21 cellular contexts compared by ENCODE assay signal in the genomic region with DNA sequence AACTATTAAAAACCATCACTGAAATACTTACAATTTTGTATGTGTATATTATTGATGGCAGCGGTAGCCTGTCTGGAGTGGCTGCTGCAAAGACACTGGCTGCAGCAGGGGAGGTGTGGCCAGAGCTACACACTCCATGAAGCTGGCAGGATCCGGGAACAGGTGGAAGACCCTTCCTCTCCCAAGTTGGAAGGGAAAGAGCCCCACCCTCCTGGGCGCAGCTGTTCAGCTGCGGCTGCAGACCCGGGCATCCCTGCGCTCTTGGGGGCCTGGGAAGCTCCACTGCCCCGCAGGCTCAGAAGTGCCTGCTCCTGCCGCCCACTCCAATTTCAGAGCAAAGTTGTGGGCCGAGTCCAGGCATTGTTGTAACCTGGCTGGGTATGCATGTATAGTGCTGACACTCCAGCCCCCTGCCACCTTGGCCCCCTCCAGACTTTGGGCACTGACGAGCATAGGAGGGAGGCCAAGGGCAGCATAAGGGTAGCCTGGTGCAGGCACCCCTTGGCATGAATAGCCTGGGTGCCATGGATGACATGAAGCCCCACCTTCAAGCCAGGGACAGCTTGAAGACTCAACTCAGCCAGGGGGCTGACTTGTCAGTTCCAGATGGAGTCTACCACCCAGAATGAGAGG.
DNase-seq lines count a peak whose midpoint lies in the region; ATAC-seq, FAIRE-seq and TF ChIP-seq lines count a peak whose summit lies in the region.
"Had no signal": no experiment of that assay in that cellular context is flagged by ENCODE, and none has a peak within 500 bp of the region (broad histone marks: within the 10 kb centered on the region; RNA-seq: fewer than 3 reads in every experiment).

No MANE protein-coding gene starts in this region.

- intact Hi-C loops in K562 (cut with micrococcal nuclease): no loop called here
- intact Hi-C loops in aorta (cut with DNase I): no loop called here

- no peaks in the 10 kb centered on the region for H3K9me1 ChIP-seq in K562 (ENCODE audit: control insufficient read depth, insufficient read depth, low read length)

- H4K91ac ChIP-seq in neuronal stem cell (ENCODE audit: low read depth, low read length, poor library complexity): no peak overlapping the region

- H3K4me3 ChIP-seq in K562 (no peak overlapping the region), neuronal stem cell (ENCODE audit: low read length in 2 of 2) (no peak overlapping the region), aorta (ENCODE audit: low read length in 2 of 2) (no peak overlapping the region)
- H3K4me3 ChIP-seq: A549 had no signal

- H4K20me1 ChIP-seq in K562 (replicated peaks; ENCODE audit: control insufficient read depth, insufficient read depth, low read length): no peaks in the 10 kb centered on the region

- H2BK120ac ChIP-seq in neuronal stem cell (ENCODE audit: low read depth, low read length): no peak overlapping the region

- CTCF ChIA-PET in K562 (lab: Yijun Ruan, JAX; ENCODE audit: low intra/inter-chr PET ratio): no interaction called here

- H3K79me2 ChIP-seq in K562 (ENCODE audit: control insufficient read depth, insufficient read depth, low read length): no peaks in the 10 kb centered on the region

- peak overlapping the region; percentile 64 for H3K18ac ChIP-seq in neuronal stem cell (ENCODE audit: low read length)

- no peak for TF ChIP-seq RAD21 in K562 (CRISPR knock-in tag; conservative IDR thresholded peaks at IDR 0.05 in 1 of 2, IDR thresholded peaks at IDR 0.05 in 1 of 2)

- no peak overlapping the region for H3K14ac ChIP-seq in neuronal stem cell (ENCODE audit: low read length)

- WGBS in K562 (ENCODE audit: insufficient coverage, low coverage, missing lambda C conversion rate): 40% methylated on average over 10 of the region's 10 CpGs
- no CpG with 5 or more reads among the region's 10 CpGs for WGBS in neuronal stem cell (ENCODE audit: extremely low coverage in 2 of 2, insufficient read length in 2 of 2, insufficient replicate concordance in 1 of 2), 2 donors
- WGBS in aorta, 2 donors: 90 to 96% methylated on average over 10 of the region's 10 CpGs

- H2BK15ac ChIP-seq in neuronal stem cell (ENCODE audit: low read length): no peak overlapping the region

- no peak overlapping the region for H2AFZ ChIP-seq in K562 (ENCODE audit: low read depth, low read length)
- no peak overlapping the region for H2AFZ ChIP-seq in neuronal stem cell (ENCODE audit: low read length)

- no peak overlapping the region for H3K27ac ChIP-seq in K562 (ENCODE audit: extremely low read depth, low read depth, low read length)
- no peak overlapping the region for H3K27ac ChIP-seq in neuronal stem cell (replicated peaks; ENCODE audit: low read length)
- no peak overlapping the region for H3K27ac ChIP-seq in aorta (ENCODE audit: low read depth in 1 of 2, low read length in 2 of 2)
- H3K27ac ChIP-seq: 22Rv1, A549, C4-2B had no signal

- H3K36me3 ChIP-seq in K562 (ENCODE audit: control insufficient read depth, insufficient read depth, low read length) (no peaks in the 10 kb centered on the region), neuronal stem cell (replicated peaks in 1 of 2; ENCODE audit: control insufficient read depth in 2 of 2, insufficient read depth in 2 of 2, low read length in 2 of 2) (peaks cover 0 to 5% of the 10 kb centered on the region in 2 donors), aorta (ENCODE audit: control insufficient read depth in 1 of 2, insufficient read depth in 2 of 2, low read length in 1 of 2) (peaks cover 0 to 2% of the 10 kb centered on the region in 2 donors)

- FAIRE-seq in K562 (lab: Jason Lieb, UNC): no peak
- FAIRE-seq in HTR-8/SVneo (lab: Jason Lieb, UNC): no peak
- FAIRE-seq: A549, D721Med, HepG2 had no signal

- peak overlapping the region; percentile 48 for H4K8ac ChIP-seq in neuronal stem cell (ENCODE audit: low read depth, low read length)

- H2AK5ac ChIP-seq in neuronal stem cell (ENCODE audit: low read depth, low read length): no peak overlapping the region

- H3K4ac ChIP-seq in neuronal stem cell (ENCODE audit: low read length): no peak overlapping the region

- TF ChIP-seq CTCF in K562 (IDR thresholded peaks at IDR 0.05 in 2 of 3, conservative IDR thresholded peaks at IDR 0.05 in 1 of 3; ENCODE audit: insufficient read depth in 2 of 3, low read depth in 1 of 3, low read length in 3 of 3): no peak

- no peak for TF ChIP-seq POLR2A in K562 (conservative IDR thresholded peaks at IDR 0.05)

- no peak overlapping the region for H3K9ac ChIP-seq in K562 (ENCODE audit: insufficient read depth in 1 of 2, low read depth in 2 of 2, low read length in 2 of 2)
- H3K9ac ChIP-seq in neuronal stem cell (ENCODE audit: low read depth, low read length, poor library complexity): peak overlapping the region; percentile 44

- TF ChIP-seq EP300 in K562 (IDR thresholded peaks at IDR 0.05; ENCODE audit: low read length): no peak

- no peak overlapping the region for H3K23ac ChIP-seq in neuronal stem cell (ENCODE audit: low read depth, low read length, poor library complexity)

- in situ Hi-C loops in K562 (cut with MboI): loop anchor here (25.0 kb wide), 1 partner anchor 1119 kb away; no protein-coding TSS in a partner anchor

- no peak for ATAC-seq in K562
- ATAC-seq in aorta (ENCODE audit: low FRiP score): peak; percentile 26
- ATAC-seq in HG02623 (IDR thresholded peaks at IDR 0.05; ENCODE audit: unreplicated experiment): no peak
- ATAC-seq: A549, HCT116, HepG2 had no signal

- peaks cover 6% of the 10 kb centered on the region for H3K79me1 ChIP-seq in neuronal stem cell (ENCODE audit: low read depth, low read length)

- H3K9me3 ChIP-seq in K562 (replicated peaks; ENCODE audit: control insufficient read depth, insufficient read depth, low read depth, low read length) (no peaks in the 10 kb centered on the region), neuronal stem cell (replicated peaks in 1 of 2; ENCODE audit: control insufficient read depth in 2 of 2, insufficient read depth in 1 of 2, low read depth in 1 of 2, low read length in 2 of 2) (no peaks in the 10 kb centered on the region), aorta (ENCODE audit: control insufficient read depth, low read length) (no peaks in the 10 kb centered on the region)
- H3K9me3 ChIP-seq: A549 had no signal

- DNase-seq in NCI-H82 (lab: John Stamatoyannopoulos, UW) (peak; percentile 68), NCI-H82 treated with DMSO at 0.1 percent for 48 hours (lab: John Stamatoyannopoulos, UW; ENCODE audit: unreplicated experiment) (no peak), K562 (ENCODE audit: extremely low read depth in 1 of 4, low spot score in 3 of 4) (no peak), neuronal stem cell (ENCODE audit: low spot score) (no peak), aorta (no peak), HTR-8/SVneo (ENCODE audit: insufficient read length, low spot score) (no peak), DMS79 treated with DMSO at 0.1 percent for 48 hours (lab: John Stamatoyannopoulos, UW) (no peak)
- DNase-seq: AML-193; Caco-2; CD4-positive, alpha-beta T cell; GDM1; GOT3; H7; HFFc6 had no signal

- H2BK5ac ChIP-seq in neuronal stem cell (ENCODE audit: low read length): no peak overlapping the region

- H3K27me3 ChIP-seq in K562 (ENCODE audit: control insufficient read depth in 2 of 2, insufficient read depth in 2 of 2, low read length in 2 of 2) (peaks cover 0 to 10% of the 10 kb centered on the region in 2 experiments; a peak in 1 of 5 replicates), neuronal stem cell (ENCODE audit: control insufficient read depth in 3 of 3, insufficient read depth in 3 of 3, low read depth in 1 of 3, low read length in 3 of 3) (no peaks in the 10 kb centered on the region), aorta (ENCODE audit: control insufficient read depth in 1 of 2, insufficient read depth in 2 of 2, low read length in 1 of 2) (no peaks in the 10 kb centered on the region)

- H3K4me1 ChIP-seq in K562 (replicated peaks in 1 of 2; ENCODE audit: control insufficient read depth in 2 of 2, insufficient read depth in 2 of 2, low read length in 2 of 2): no peaks in the 10 kb centered on the region
- H3K4me1 ChIP-seq in neuronal stem cell (ENCODE audit: control insufficient read depth in 2 of 2, insufficient read depth in 1 of 2, low read depth in 1 of 2, low read length in 2 of 2): peaks cover 0 to 3% of the 10 kb centered on the region in 2 donors
- no peaks in the 10 kb centered on the region for H3K4me1 ChIP-seq in aorta (ENCODE audit: control insufficient read depth in 1 of 2, insufficient read depth in 2 of 2, low read length in 2 of 2)
- H3K4me1 ChIP-seq: A549 had no signal

- BruUV-seq in K562 (replicated peaks; lab: Mats Ljungman, UMichigan): no TSS peak

- no peak overlapping the region for H3K4me2 ChIP-seq in K562 (ENCODE audit: insufficient read depth, low read length)
- no peak overlapping the region for H3K4me2 ChIP-seq in neuronal stem cell (ENCODE audit: insufficient read depth, low read length, poor library complexity, severe bottlenecking)
- H3K4me2 ChIP-seq: A549 had no signal

- POLR2A ChIA-PET in K562 (lab: Yijun Ruan, JAX): interaction anchor here (1.1 kb wide), 1 partner anchor 9 kb away, joined by 3 read pairs; no protein-coding TSS in a partner anchor

- no peak overlapping the region for H2BK12ac ChIP-seq in neuronal stem cell (ENCODE audit: low read length)

TF ChIP-seq in K562, 482 proteins besides CTCF, POLR2A, EP300 and RAD21:
- 0 out of 2 replicates have a peak, but pooled peaks have one; percentile 43 for TF ChIP-seq TAF15 (IDR thresholded peaks at IDR 0.05; ENCODE audit: low read depth, low read length)
- no peak for TF ChIP-seq TAF1 (IDR thresholded peaks at IDR 0.05; ENCODE audit: control insufficient read depth, extremely low read depth, insufficient read depth, low read length, severe bottlenecking)
